Comparison of ENCODE assay signal across 1 cellular context in genomic region chrX:16807976-16808542, GRCh38.
TF ChIP-seq lines count a peak whose summit lies in the region.

No MANE protein-coding gene starts in this region.

TF ChIP-seq in GM23338, 12 proteins besides CTCF, POLR2A, EP300 and RAD21 (continued from another document):
- no peak for TF ChIP-seq EZH2phosphoT487 (IDR thresholded peaks at IDR 0.05; ENCODE audit: unreplicated experiment)
- TF ChIP-seq POLR2AphosphoS5 (IDR thresholded peaks at IDR 0.05; ENCODE audit: low read depth), result no peak
- TF ChIP-seq EZH2 (IDR thresholded peaks at IDR 0.05; ENCODE audit: low read depth, unreplicated experiment), result no peak
- TF ChIP-seq ZNF114 (CRISPR knock-in tag; IDR thresholded peaks at IDR 0.05), result no peak
- TF ChIP-seq ZNF462 (CRISPR knock-in tag; IDR thresholded peaks at IDR 0.05), result no peak
